Comparison of ENCODE assay signal across 1 cellular context in the genomic region with DNA sequence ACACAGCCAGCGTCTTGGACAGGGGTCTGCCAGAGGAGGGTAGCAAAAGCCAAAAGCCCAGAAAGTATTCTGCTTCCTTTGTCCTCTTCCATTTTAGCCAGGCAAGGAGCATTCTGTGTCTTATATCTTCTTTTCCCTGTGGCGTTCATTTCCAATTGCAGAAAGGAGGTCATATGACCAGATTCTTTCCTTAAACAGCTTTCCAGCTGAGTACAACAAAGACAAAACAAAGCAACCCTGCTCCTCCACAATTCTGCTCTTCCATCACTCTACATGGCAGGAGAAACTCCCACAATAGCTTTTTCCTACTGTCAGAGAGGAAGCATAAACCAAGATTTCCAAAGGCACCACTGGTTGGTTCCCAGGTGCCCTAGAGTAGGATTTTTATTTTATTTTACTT.
TF ChIP-seq lines count a peak whose summit lies in the region.

No MANE protein-coding gene starts in this region.

TF ChIP-seq in WTC11, 78 proteins besides CTCF, POLR2A, EP300 and RAD21 (continued from another document):
- TF ChIP-seq, protein P1, sequence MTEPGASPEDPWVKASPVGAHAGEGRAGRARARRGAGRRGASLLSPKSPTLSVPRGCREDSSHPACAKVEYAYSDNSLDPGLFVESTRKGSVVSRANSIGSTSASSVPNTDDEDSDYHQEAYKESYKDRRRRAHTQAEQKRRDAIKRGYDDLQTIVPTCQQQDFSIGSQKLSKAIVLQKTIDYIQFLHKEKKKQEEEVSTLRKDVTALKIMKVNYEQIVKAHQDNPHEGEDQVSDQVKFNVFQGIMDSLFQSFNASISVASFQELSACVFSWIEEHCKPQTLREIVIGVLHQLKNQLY (CRISPR knock-in tag; IDR thresholded peaks at IDR 0.05), result no peak
- TF ChIP-seq GABPB1 (CRISPR knock-in tag; IDR thresholded peaks at IDR 0.05), result no peak
- TF ChIP-seq RORB (CRISPR knock-in tag; IDR thresholded peaks at IDR 0.05), result no peak
- TF ChIP-seq, protein P2, sequence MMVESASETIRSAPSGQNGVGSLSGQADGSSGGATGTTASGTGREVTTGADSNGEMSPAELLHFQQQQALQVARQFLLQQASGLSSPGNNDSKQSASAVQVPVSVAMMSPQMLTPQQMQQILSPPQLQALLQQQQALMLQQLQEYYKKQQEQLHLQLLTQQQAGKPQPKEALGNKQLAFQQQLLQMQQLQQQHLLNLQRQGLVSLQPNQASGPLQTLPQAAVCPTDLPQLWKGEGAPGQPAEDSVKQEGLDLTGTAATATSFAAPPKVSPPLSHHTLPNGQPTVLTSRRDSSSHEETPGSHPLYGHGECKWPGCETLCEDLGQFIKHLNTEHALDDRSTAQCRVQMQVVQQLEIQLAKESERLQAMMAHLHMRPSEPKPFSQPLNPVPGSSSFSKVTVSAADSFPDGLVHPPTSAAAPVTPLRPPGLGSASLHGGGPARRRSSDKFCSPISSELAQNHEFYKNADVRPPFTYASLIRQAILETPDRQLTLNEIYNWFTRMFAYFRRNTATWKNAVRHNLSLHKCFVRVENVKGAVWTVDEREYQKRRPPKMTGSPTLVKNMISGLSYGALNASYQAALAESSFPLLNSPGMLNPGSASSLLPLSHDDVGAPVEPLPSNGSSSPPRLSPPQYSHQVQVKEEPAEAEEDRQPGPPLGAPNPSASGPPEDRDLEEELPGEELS (CRISPR knock-in tag; IDR thresholded peaks at IDR 0.05), result no peak
